In the genomic region with DNA sequence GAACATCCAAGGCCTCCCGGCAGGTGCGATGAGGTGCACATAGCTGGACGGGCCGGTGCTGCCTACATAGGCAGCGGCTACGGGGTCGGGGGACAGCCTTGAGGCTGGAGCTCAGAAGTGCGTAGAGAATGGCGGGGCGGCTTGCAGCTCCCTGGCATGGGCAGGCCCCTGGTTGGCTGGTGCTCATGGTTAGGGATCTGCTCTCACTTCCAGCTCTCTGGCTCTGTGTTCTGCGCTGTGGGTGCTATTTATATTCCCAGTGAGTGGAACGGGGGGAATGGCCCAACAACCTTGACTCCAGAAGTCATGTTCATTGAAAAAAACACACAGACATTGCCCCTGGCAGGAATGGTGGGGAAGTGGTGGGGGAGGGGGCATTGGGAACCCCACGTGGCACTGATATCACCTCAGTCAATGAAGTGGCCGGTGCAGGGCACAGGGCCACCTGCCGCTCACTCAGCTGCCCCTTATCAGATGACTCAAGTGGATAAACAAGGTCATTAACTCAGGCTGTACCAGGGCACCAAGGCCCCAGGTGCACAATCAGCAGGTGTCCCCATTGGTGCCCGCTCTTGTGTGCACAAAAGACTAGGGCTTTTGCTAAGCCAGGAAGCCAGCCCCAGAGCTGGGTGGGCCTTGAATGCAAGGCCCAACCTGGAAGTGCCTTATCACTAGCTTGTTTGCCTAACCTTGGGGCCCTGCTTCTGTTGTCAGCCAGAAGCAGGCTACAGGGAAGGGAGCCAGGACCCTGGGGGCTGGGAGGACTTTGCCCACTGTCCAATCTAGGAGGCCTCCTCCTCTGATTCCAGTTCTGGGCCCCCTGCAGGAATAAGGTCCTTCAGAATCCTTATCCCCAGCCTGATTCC, we compare ENCODE assay signal across 14 cellular contexts. TPM values are rescaled to one million over a fixed set of nuclear protein-coding genes. Genes with fewer than 3 reads are reported as not detected.
A peak's percentile ranks its signal among the peaks of the same experiment; 100 is the strongest.
DNase-seq lines count a peak whose midpoint lies in the region; ATAC-seq and TF ChIP-seq lines count a peak whose summit lies in the region.
"Had no signal": no experiment of that assay in that cellular context is flagged by ENCODE, and none has a peak within 500 bp of the region (broad histone marks: within the 10 kb centered on the region; RNA-seq: fewer than 3 reads in every experiment).

A gene with protein sequence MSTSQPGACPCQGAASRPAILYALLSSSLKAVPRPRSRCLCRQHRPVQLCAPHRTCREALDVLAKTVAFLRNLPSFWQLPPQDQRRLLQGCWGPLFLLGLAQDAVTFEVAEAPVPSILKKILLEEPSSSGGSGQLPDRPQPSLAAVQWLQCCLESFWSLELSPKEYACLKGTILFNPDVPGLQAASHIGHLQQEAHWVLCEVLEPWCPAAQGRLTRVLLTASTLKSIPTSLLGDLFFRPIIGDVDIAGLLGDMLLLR (minus strand): TSS at position 222 of the 866 bp plus-strand sequence. CDS start 35 bp downstream, at position 187.

- DNase-seq in NCI-H1092 treated with DMSO at 0.1 percent for 48 hours (lab: John Stamatoyannopoulos, UW) (peak; percentile 99), NCI-H774 (lab: John Stamatoyannopoulos, UW) (peak; percentile 91), right atrium auricular region (ENCODE audit: low spot score) (no peak), thyroid gland (peak; percentile 80 to 83), osteocyte (ENCODE audit: extremely low spot score, unreplicated experiment) (no peak), MV-4-11 (lab: John Stamatoyannopoulos, UW) (no peak)
- DNase-seq in activated CD4-positive, alpha-beta T cell treated with anti-CD3 and anti-CD28 coated beads for 4 hours, result no peak
- DNase-seq: activated T-cell treated with anti-CD3 and anti-CD28 coated beads, Interleukin-2, amount 50 U/mL, for 72 hours; NCI-H1694; tibial artery had no signal

- peaks cover 3% of the 10 kb centered on the region for H3K27me3 Mint-ChIP-seq in osteocyte (ENCODE audit: unreplicated experiment)

- H3K36me3 ChIP-seq in right atrium auricular region, result no peaks in the 10 kb centered on the region
- no peaks in the 10 kb centered on the region for H3K36me3 ChIP-seq in thyroid gland
- H3K36me3 ChIP-seq: tibial artery had no signal

- no peak for ATAC-seq in GM21619 (IDR thresholded peaks at IDR 0.05; ENCODE audit: unreplicated experiment)
- ATAC-seq: activated T-cell treated with anti-CD3 and anti-CD28 coated beads, Interleukin-2, amount 50 U/mL, for 72 hours had no signal

- no peaks in the 10 kb centered on the region for H3K4me1 Mint-ChIP-seq in osteocyte (ENCODE audit: unreplicated experiment)

- TF ChIP-seq POLR2A in thyroid gland (IDR thresholded peaks at IDR 0.05), result no peak

- no peak within 1 kb of the TSS for H3K27ac Mint-ChIP-seq in osteocyte (ENCODE audit: unreplicated experiment)
- H3K27ac Mint-ChIP-seq: activated T-cell treated with anti-CD3 and anti-CD28 coated beads, Interleukin-2, amount 50 U/mL, for 72 hours; T-helper 2 cell treated with Interferon-gamma antibody and Interleukin-4, amounts not matched to agents 5 μg/mL and 100 μg/mL, for 36 hours had no signal

- no peaks in the 10 kb centered on the region for H3K9me3 ChIP-seq in right atrium auricular region
- H3K9me3 ChIP-seq in thyroid gland, result no peaks in the 10 kb centered on the region
- H3K9me3 ChIP-seq: tibial artery had no signal

- peak within 1 kb of the TSS; percentile 45 to 46 for H3K4me3 ChIP-seq in right atrium auricular region
- no peak within 1 kb of the TSS for H3K4me3 ChIP-seq in thyroid gland (replicated peaks in 1 of 3)
- H3K4me3 ChIP-seq: tibial artery had no signal

- H3K4me1 ChIP-seq in right atrium auricular region (peaks cover 0 to 5% of the 10 kb centered on the region in 2 donors), thyroid gland (peaks cover 7 to 11% of the 10 kb centered on the region in 2 donors)
- H3K4me1 ChIP-seq: tibial artery had no signal

- H3K4me3 Mint-ChIP-seq in osteocyte (ENCODE audit: unreplicated experiment), result no peak within 1 kb of the TSS
- H3K4me3 Mint-ChIP-seq: activated T-cell treated with anti-CD3 and anti-CD28 coated beads, Interleukin-2, amount 50 U/mL, for 72 hours; nephron; T-helper 2 cell treated with Interferon-gamma antibody and Interleukin-4, amounts not matched to agents 5 μg/mL and 100 μg/mL, for 36 hours had no signal

- intact Hi-C loops in thyroid gland (cut with DNase I), result no loop called here

- H3K36me3 Mint-ChIP-seq in osteocyte (ENCODE audit: unreplicated experiment), result no peaks in the 10 kb centered on the region

- no peaks in the 10 kb centered on the region for H3K27me3 ChIP-seq in right atrium auricular region
- H3K27me3 ChIP-seq in thyroid gland, result no peaks in the 10 kb centered on the region
- H3K27me3 ChIP-seq: tibial artery had no signal

- H3K9me3 Mint-ChIP-seq in osteocyte (ENCODE audit: unreplicated experiment), result no peaks in the 10 kb centered on the region
- H3K9me3 Mint-ChIP-seq: activated T-cell treated with anti-CD3 and anti-CD28 coated beads, Interleukin-2, amount 50 U/mL, for 72 hours; nephron; T-helper 2 cell treated with Interferon-gamma antibody and Interleukin-4, amounts not matched to agents 5 μg/mL and 100 μg/mL, for 36 hours had no signal

- no peak for TF ChIP-seq CTCF in right atrium auricular region (IDR thresholded peaks at IDR 0.05)
- no peak for TF ChIP-seq CTCF in thyroid gland (IDR thresholded peaks at IDR 0.05)
- TF ChIP-seq CTCF in osteocyte (IDR thresholded peaks at IDR 0.05), result no peak

- 43 to 74% methylated on average over 7 to 16 of the region's 16 CpGs for WGBS in thyroid gland, 2 donors

- H3K27ac ChIP-seq in right atrium auricular region (peak within 1 kb of the TSS; percentile 84 to 92), thyroid gland (peak within 1 kb of the TSS; percentile 64 to 80 (median 74))
- H3K27ac ChIP-seq: tibial artery had no signal

RNA-seq across cellular contexts. Expression of the gene that starts here (rescaled TPM):
- total RNA-seq in right atrium auricular region (10 to 100 TPM; 10.6 to 19.0 TPM), thyroid gland (not detected), osteocyte (not detected in 2 replicates)
- total RNA-seq: activated T-cell treated with anti-CD3 and anti-CD28 coated beads, Interleukin-2, amount 50 U/mL, for 72 hours; frontal cortex had no signal

Comparison
In these comparisons a context has a peak if more than half of its experiments do, and no peak if none do; other contexts are left out.
1. RNA of the gene that starts here (total RNA-seq): 10.6 to 19.0 TPM in right atrium auricular region; not detected in thyroid gland and not detected in osteocyte; every median in the first group is over 10 times any median in the second.
2. Peak in DNase-seq and H3K27ac ChIP-seq in thyroid gland; RNA of the gene not detected or under 1 TPM.
3. DNase-seq: peak in NCI-H1092 treated with DMSO at 0.1 percent for 48 hours (single experiment) and NCI-H774 (single experiment); none in right atrium auricular region (single experiment), activated CD4-positive, alpha-beta T cell treated with anti-CD3 and anti-CD28 coated beads for 4 hours (0 of 2), osteocyte (single experiment) and MV-4-11 (single experiment).
4. H3K4me3 ChIP-seq: peak in right atrium auricular region (2 of 2); none in thyroid gland (0 of 3).